In the genomic region with DNA sequence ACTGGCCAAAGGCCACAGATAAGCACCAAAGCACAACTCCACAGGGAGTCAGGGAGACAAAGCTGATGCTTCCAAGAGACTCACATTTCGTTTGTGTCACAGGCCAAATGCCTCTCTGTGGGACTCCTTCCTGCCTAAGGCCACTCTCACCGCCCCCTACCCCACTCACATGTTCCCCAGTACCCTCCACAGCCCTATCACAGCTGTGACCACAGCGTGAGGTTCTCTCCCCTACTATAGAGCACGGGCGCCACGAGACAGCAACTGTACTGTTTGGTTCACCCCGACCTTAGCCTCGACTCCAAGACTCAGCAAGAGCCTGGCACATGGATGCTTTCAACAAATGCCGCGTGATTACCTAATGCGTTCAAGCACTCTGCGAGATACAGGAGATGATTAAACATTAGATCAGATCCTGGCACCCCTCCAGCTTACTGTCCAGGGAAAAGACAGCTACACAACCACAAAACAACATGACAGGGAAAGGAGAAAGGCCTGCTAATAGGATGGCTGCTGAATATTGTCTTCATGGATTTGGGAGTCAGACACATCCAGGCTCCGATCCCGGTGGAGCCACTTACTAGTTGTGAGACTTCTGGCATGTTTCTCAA, we compare ENCODE assay signal across 8 cellular contexts.
A peak's percentile ranks its signal among the peaks of the same experiment; 100 is the strongest.
DNase-seq lines count a peak whose midpoint lies in the region; ATAC-seq lines count a peak whose summit lies in the region.

No MANE protein-coding gene starts in this region.

- CTCF ChIA-PET in activated CD8-positive, alpha-beta T cell treated with anti-CD3 and anti-CD28 coated beads, Interleukin-2, amount 10 ng/mL, durations not matched to agents 7 days and 5 days (lab: Charles Lee), result no interaction called here

- H3K4me1 Mint-ChIP-seq in activated CD8-positive, alpha-beta T cell treated with anti-CD3 and anti-CD28 coated beads, Interleukin-2, amount 10 ng/mL, durations not matched to agents 7 days and 5 days (ENCODE audit: low read depth), result peaks cover 2% of the 10 kb centered on the region

- H3K27ac Mint-ChIP-seq in activated CD8-positive, alpha-beta T cell treated with anti-CD3 and anti-CD28 coated beads, Interleukin-2, amount 10 ng/mL, durations not matched to agents 7 days and 5 days, result no peak overlapping the region

- H3K27me3 Mint-ChIP-seq in activated CD8-positive, alpha-beta T cell treated with anti-CD3 and anti-CD28 coated beads, Interleukin-2, amount 10 ng/mL, durations not matched to agents 7 days and 5 days (ENCODE audit: low read depth), result no peaks in the 10 kb centered on the region

- peak; percentile 81 for DNase-seq in DMS153 treated with DMSO at 0.1 percent for 48 hours (lab: John Stamatoyannopoulos, UW; ENCODE audit: unreplicated experiment)
- peak; percentile 81 for DNase-seq in NCI-H2107 treated with DMSO at 0.1 percent for 48 hours (lab: John Stamatoyannopoulos, UW; ENCODE audit: unreplicated experiment)
- peak; percentile 79 for DNase-seq in cerebellum (ENCODE audit: low spot score)
- DNase-seq in myocyte (ENCODE audit: low read depth), result peak; percentile 89
- DNase-seq in activated CD8-positive, alpha-beta T cell treated with anti-CD3 and anti-CD28 coated beads, Interleukin-2, amount 10 ng/mL, durations not matched to agents 7 days and 5 days, result no peak
- DNase-seq in activated CD4-positive, alpha-beta T cell treated with anti-CD3 and anti-CD28 coated beads, Interleukin-2, amount 50 U/mL, for 1 hour, result no peak
- no peak for DNase-seq in NCI-H526 treated with DMSO at 0.1 percent for 48 hours (lab: John Stamatoyannopoulos, UW)

- H3K36me3 Mint-ChIP-seq in activated CD8-positive, alpha-beta T cell treated with anti-CD3 and anti-CD28 coated beads, Interleukin-2, amount 10 ng/mL, durations not matched to agents 7 days and 5 days (ENCODE audit: low read depth), result no peaks in the 10 kb centered on the region

- H3K4me3 Mint-ChIP-seq in activated CD8-positive, alpha-beta T cell treated with anti-CD3 and anti-CD28 coated beads, Interleukin-2, amount 10 ng/mL, durations not matched to agents 7 days and 5 days, result no peak overlapping the region

- no peaks in the 10 kb centered on the region for H3K9me3 Mint-ChIP-seq in activated CD8-positive, alpha-beta T cell treated with anti-CD3 and anti-CD28 coated beads, Interleukin-2, amount 10 ng/mL, durations not matched to agents 7 days and 5 days (ENCODE audit: insufficient read depth)

- no peak for ATAC-seq in activated CD8-positive, alpha-beta T cell treated with anti-CD3 and anti-CD28 coated beads, Interleukin-2, amount 10 ng/mL, durations not matched to agents 7 days and 5 days
- no peak for ATAC-seq in HG03457 (IDR thresholded peaks at IDR 0.05; ENCODE audit: unreplicated experiment)

- POLR2A ChIA-PET in activated CD8-positive, alpha-beta T cell treated with anti-CD3 and anti-CD28 coated beads, Interleukin-2, amount 10 ng/mL, durations not matched to agents 7 days and 5 days (lab: Charles Lee), result no interaction called here

Comparison
In these comparisons a context has a peak if more than half of its experiments do, and no peak if none do; other contexts are left out.
1. DNase-seq: peak in DMS153 treated with DMSO at 0.1 percent for 48 hours (single experiment), NCI-H2107 treated with DMSO at 0.1 percent for 48 hours (single experiment), cerebellum (single experiment) and myocyte (single experiment); none in activated CD8-positive, alpha-beta T cell treated with anti-CD3 and anti-CD28 coated beads, Interleukin-2, amount 10 ng/mL, durations not matched to agents 7 days and 5 days (single experiment), activated CD4-positive, alpha-beta T cell treated with anti-CD3 and anti-CD28 coated beads, Interleukin-2, amount 50 U/mL, for 1 hour (single experiment) and NCI-H526 treated with DMSO at 0.1 percent for 48 hours (single experiment).